In genomic region chr7:158738841-158739240, GRCh38 we compare ENCODE assay signal across 32 cellular contexts.
"Had no signal": no experiment of that assay in that cellular context is flagged by ENCODE, and none has a peak within 500 bp of the region (broad histone marks: within the 10 kb centered on the region; RNA-seq: fewer than 3 reads in every experiment).

No MANE protein-coding gene starts in this region.

- H3K27me3 ChIP-seq: breast epithelium, foreskin keratinocyte, left lung, ovary, right lobe of liver, tibial artery had no signal

- H3K4me1 Mint-ChIP-seq: activated B cell treated with CpG ODN at 0.5 μM for 24 hours; activated naive CD4-positive, alpha-beta T cell treated with anti-CD3 and anti-CD28 coated beads, Interleukin-2, amount 10 ng/mL, durations not matched to agents 7 days and 5 days; endodermal cell; stimulated activated memory B cell treated with anti-CD40 and anti-IgM and Interleukin-4, amounts not matched to agents 10 μg/mL and 1 μg/mL and 100 μg/mL, for 72 hours had no signal

- H3K27me3 Mint-ChIP-seq: activated B cell treated with CpG ODN at 0.5 μM for 24 hours; activated naive CD4-positive, alpha-beta T cell treated with anti-CD3 and anti-CD28 coated beads, Interleukin-2, amount 10 ng/mL, durations not matched to agents 7 days and 5 days; activated naive CD8-positive, alpha-beta T cell treated with anti-CD3 and anti-CD28 coated beads, Interleukin-2, amount 50 U/mL, for 24 hours; activated T-cell treated with anti-CD3 and anti-CD28 coated beads, Interleukin-2, amount 50 U/mL, for 24 hours; dendritic cell treated with granulocyte-macrophage colony-stimulating factor and Interleukin-4, amounts not matched to agents 40 ng/mL and 50 ng/mL, for 4 days; natural killer cell treated with Interleukin-12 subunit alpha and Interleukin-12 subunit beta and Interleukin-15 and Interleukin-18, amount 100 ng/mL, for 72 hours; progenitor cell of endocrine pancreas; stimulated activated memory B cell treated with anti-CD40 and anti-IgM and Interleukin-4, amounts not matched to agents 10 μg/mL and 1 μg/mL and 100 μg/mL, for 72 hours; stimulated activated naive CD8-positive, alpha-beta T cell treated with anti-CD3 and anti-CD28 coated beads, Interleukin-15, amount 100 ng/mL, for 72 hours had no signal

- H3K27ac Mint-ChIP-seq: activated B cell treated with CpG ODN at 0.5 μM for 24 hours; activated naive CD8-positive, alpha-beta T cell treated with anti-CD3 and anti-CD28 coated beads, Interleukin-2, amount 50 U/mL, for 24 hours; endodermal cell; progenitor cell of endocrine pancreas; stimulated activated memory B cell treated with anti-CD40 and anti-IgM and Interleukin-4, amounts not matched to agents 10 μg/mL and 1 μg/mL and 100 μg/mL, for 72 hours; T-helper 2 cell treated with Interferon-gamma antibody and Interleukin-4, amounts not matched to agents 5 μg/mL and 100 μg/mL, for 36 hours had no signal

- FAIRE-seq: islet of Langerhans, small intestine had no signal

- H3K4me3 ChIP-seq: breast epithelium, left lung, lower lobe of right lung, mucosa of descending colon, ovary, right lobe of liver, tibial artery had no signal

- H3K9me3 ChIP-seq: breast epithelium, left lung, lower lobe of right lung, mucosa of descending colon, ovary, right lobe of liver, tibial artery had no signal

- H3K4me3 Mint-ChIP-seq: activated B cell treated with CpG ODN at 0.5 μM for 24 hours; activated naive CD4-positive, alpha-beta T cell treated with anti-CD3 and anti-CD28 coated beads, Interleukin-2, amount 10 ng/mL, durations not matched to agents 7 days and 5 days; activated naive CD8-positive, alpha-beta T cell treated with anti-CD3 and anti-CD28 coated beads, Interleukin-2, amount 50 U/mL, for 24 hours; activated T-cell treated with anti-CD3 and anti-CD28 coated beads, Interleukin-2, amount 50 U/mL, for 24 hours; dendritic cell treated with granulocyte-macrophage colony-stimulating factor and Interleukin-4, amounts not matched to agents 40 ng/mL and 50 ng/mL, for 4 days; endodermal cell; natural killer cell treated with Interleukin-12 subunit alpha and Interleukin-12 subunit beta and Interleukin-15 and Interleukin-18, amount 100 ng/mL, for 72 hours; stimulated activated memory B cell treated with anti-CD40 and anti-IgM and Interleukin-4, amounts not matched to agents 10 μg/mL and 1 μg/mL and 100 μg/mL, for 72 hours; stimulated activated naive CD8-positive, alpha-beta T cell treated with anti-CD3 and anti-CD28 coated beads, Interleukin-15, amount 100 ng/mL, for 72 hours; T-helper 2 cell treated with Interferon-gamma antibody and Interleukin-4, amounts not matched to agents 5 μg/mL and 100 μg/mL, for 36 hours had no signal

- DNase-seq: activated B cell treated with CpG ODN at 0.5 μM for 24 hours; activated CD4-positive, alpha-beta T cell treated with anti-CD3 and anti-CD28 coated beads, Interleukin-2, amount 50 U/mL, for 4 hours; activated CD8-positive, alpha-beta memory T cell treated with anti-CD3 and anti-CD28 coated beads, Interleukin-2, amount 50 U/mL, for 4 hours; activated gamma-delta T cell; activated naive CD4-positive, alpha-beta T cell treated with anti-CD3 and anti-CD28 coated beads, Interleukin-2, amount 10 ng/mL, durations not matched to agents 7 days and 5 days; activated naive CD8-positive, alpha-beta T cell treated with anti-CD3 and anti-CD28 coated beads, Interleukin-2, amount 50 U/mL, for 24 hours; activated T-cell treated with anti-CD3 and anti-CD28 coated beads, Interleukin-2, amount 50 U/mL, for 24 hours; amygdala; central memory CD4-positive, alpha-beta T cell; endodermal cell; foreskin keratinocyte; left lung; lower lobe of right lung; mucosa of descending colon; ovary; right lobe of liver; small intestine; stimulated activated CD4-positive, alpha-beta T cell treated with anti-CD3 and anti-CD28 coated beads, Interleukin-1b, Interleukin-23, amount 100 ng/mL, for 48 hours; stimulated activated CD4-positive, alpha-beta T cell treated with anti-CD3 and anti-CD28 coated beads, Interleukin-4, amount 100 ng/mL, for 4 hours; stimulated activated CD8-positive, alpha-beta memory T cell treated with anti-CD3 and anti-CD28 coated beads, Interleukin-4, amount 100 ng/mL, for 48 hours; stimulated activated naive CD8-positive, alpha-beta T cell treated with anti-CD3 and anti-CD28 coated beads, Interleukin-15, amount 100 ng/mL, for 72 hours; substantia nigra; T-helper 1 cell; tibial artery had no signal

- H3K9me3 Mint-ChIP-seq: activated B cell treated with CpG ODN at 0.5 μM for 24 hours; activated naive CD4-positive, alpha-beta T cell treated with anti-CD3 and anti-CD28 coated beads, Interleukin-2, amount 10 ng/mL, durations not matched to agents 7 days and 5 days; activated naive CD8-positive, alpha-beta T cell treated with anti-CD3 and anti-CD28 coated beads, Interleukin-2, amount 50 U/mL, for 24 hours; activated T-cell treated with anti-CD3 and anti-CD28 coated beads, Interleukin-2, amount 50 U/mL, for 24 hours; dendritic cell treated with granulocyte-macrophage colony-stimulating factor and Interleukin-4, amounts not matched to agents 40 ng/mL and 50 ng/mL, for 4 days; endodermal cell; natural killer cell treated with Interleukin-12 subunit alpha and Interleukin-12 subunit beta and Interleukin-15 and Interleukin-18, amount 100 ng/mL, for 72 hours; stimulated activated memory B cell treated with anti-CD40 and anti-IgM and Interleukin-4, amounts not matched to agents 10 μg/mL and 1 μg/mL and 100 μg/mL, for 72 hours; stimulated activated naive CD8-positive, alpha-beta T cell treated with anti-CD3 and anti-CD28 coated beads, Interleukin-15, amount 100 ng/mL, for 72 hours; T-helper 2 cell treated with Interferon-gamma antibody and Interleukin-4, amounts not matched to agents 5 μg/mL and 100 μg/mL, for 36 hours had no signal

- H3K36me3 ChIP-seq: ovary had no signal

- ATAC-seq: activated naive CD8-positive, alpha-beta T cell treated with anti-CD3 and anti-CD28 coated beads, Interleukin-2, amount 50 U/mL, for 24 hours; esophagus mucosa; foreskin keratinocyte; lower lobe of right lung; mucosa of descending colon; natural killer cell treated with Interleukin-12 subunit alpha and Interleukin-12 subunit beta and Interleukin-15 and Interleukin-18, amount 100 ng/mL, for 72 hours; right lobe of liver; stimulated activated memory B cell treated with anti-CD40 and anti-IgM and Interleukin-4, amounts not matched to agents 10 μg/mL and 1 μg/mL and 100 μg/mL, for 72 hours; stimulated activated naive CD8-positive, alpha-beta T cell treated with anti-CD3 and anti-CD28 coated beads, Interleukin-15, amount 100 ng/mL, for 72 hours had no signal

- H3K27ac ChIP-seq: breast epithelium, foreskin keratinocyte, ovary, right lobe of liver, tibial artery had no signal

- H3K4me1 ChIP-seq: breast epithelium, foreskin keratinocyte, right lobe of liver, tibial artery had no signal
